In genomic region chr10:126021833-126022500, GRCh38 we compare ENCODE assay signal across 18 cellular contexts.
A peak's percentile ranks its signal among the peaks of the same experiment; 100 is the strongest.
DNase-seq lines count a peak whose midpoint lies in the region; ATAC-seq and TF ChIP-seq lines count a peak whose summit lies in the region.
"Had no signal": no experiment of that assay in that cellular context is flagged by ENCODE, and none has a peak within 500 bp of the region (broad histone marks: within the 10 kb centered on the region; RNA-seq: fewer than 3 reads in every experiment).

No MANE protein-coding gene starts in this region.

- peaks cover 42% of the 10 kb centered on the region for H3K36me3 Mint-ChIP-seq in nephron (ENCODE audit: low read depth)
- H3K36me3 Mint-ChIP-seq in activated T-cell treated with anti-CD3 and anti-CD28 coated beads, Interleukin-2, amount 50 U/mL, for 72 hours (ENCODE audit: insufficient read depth in 2 of 2): peaks cover 0 to 1% of the 10 kb centered on the region in 2 donors
- H3K36me3 Mint-ChIP-seq: CD8-positive, alpha-beta T cell had no signal

- H3K4me1 Mint-ChIP-seq in nephron: peaks cover 14% of the 10 kb centered on the region
- H3K4me1 Mint-ChIP-seq in activated T-cell treated with anti-CD3 and anti-CD28 coated beads, Interleukin-2, amount 50 U/mL, for 72 hours (ENCODE audit: low read depth): no peaks in the 10 kb centered on the region
- H3K4me1 Mint-ChIP-seq: B cell had no signal

- no peak for ATAC-seq in activated T-cell treated with anti-CD3 and anti-CD28 coated beads, Interleukin-2, amount 50 U/mL, for 72 hours (replicated peaks in 1 of 2)
- ATAC-seq: CD8-positive, alpha-beta T cell; K562 had no signal

- H3K4me3 Mint-ChIP-seq in nephron: no peak overlapping the region
- H3K4me3 Mint-ChIP-seq in activated T-cell treated with anti-CD3 and anti-CD28 coated beads, Interleukin-2, amount 50 U/mL, for 72 hours: no peak overlapping the region
- H3K4me3 Mint-ChIP-seq: B cell; CD8-positive, alpha-beta T cell; HFFc6 had no signal

- no peak for TF ChIP-seq CTCF in nephron (IDR thresholded peaks at IDR 0.05; ENCODE audit: unreplicated experiment in 3 of 3)

- peaks cover 19% of the 10 kb centered on the region for H3K9me3 Mint-ChIP-seq in nephron
- peaks cover 2% of the 10 kb centered on the region in 2 donors for H3K9me3 Mint-ChIP-seq in activated T-cell treated with anti-CD3 and anti-CD28 coated beads, Interleukin-2, amount 50 U/mL, for 72 hours
- H3K9me3 Mint-ChIP-seq: HFFc6 had no signal

- H3K27me3 Mint-ChIP-seq in nephron (ENCODE audit: low read depth): no peaks in the 10 kb centered on the region
- H3K27me3 Mint-ChIP-seq in activated T-cell treated with anti-CD3 and anti-CD28 coated beads, Interleukin-2, amount 50 U/mL, for 72 hours (ENCODE audit: low read depth): peaks cover 20% of the 10 kb centered on the region

- H3K27ac Mint-ChIP-seq in nephron: peak overlapping the region in 2 of 3 experiments; percentile 42 to 43
- H3K27ac Mint-ChIP-seq in activated T-cell treated with anti-CD3 and anti-CD28 coated beads, Interleukin-2, amount 50 U/mL, for 72 hours: no peak overlapping the region
- H3K27ac Mint-ChIP-seq: B cell; CD8-positive, alpha-beta T cell; HFFc6 had no signal

- DNase-seq in DMS53 (lab: John Stamatoyannopoulos, UW): peak; percentile 92
- DNase-seq in NCI-H82 (lab: John Stamatoyannopoulos, UW): peak; percentile 70
- peak; percentile 23 for DNase-seq in cerebellar cortex (ENCODE audit: low spot score)
- DNase-seq in activated T-cell treated with anti-CD3 and anti-CD28 coated beads, Interleukin-2, amount 50 U/mL, for 72 hours: no peak
- DNase-seq in AML-193 (lab: John Stamatoyannopoulos, UW): no peak
- DNase-seq in NCI-H345 treated with DMSO at 0.1 percent for 48 hours (lab: John Stamatoyannopoulos, UW; ENCODE audit: unreplicated experiment): no peak
- DNase-seq in activated T-cell treated with anti-CD3 and anti-CD28 coated beads for 4 hours: no peak
- DNase-seq: ACHN; CD8-positive, alpha-beta T cell; DMS 273 treated with DMSO at 0.1 percent for 48 hours; HFFc6; NCI-H1048; NCI-H2107; NCI-H226; NCI-H774 had no signal

Comparison
In these comparisons a context has a peak if more than half of its experiments do, and no peak if none do; other contexts are left out.
1. DNase-seq: peak in DMS53 (single experiment), NCI-H82 (single experiment) and cerebellar cortex (single experiment); none in activated T-cell treated with anti-CD3 and anti-CD28 coated beads, Interleukin-2, amount 50 U/mL, for 72 hours (0 of 2), AML-193 (0 of 2), NCI-H345 treated with DMSO at 0.1 percent for 48 hours (single experiment) and activated T-cell treated with anti-CD3 and anti-CD28 coated beads for 4 hours (single experiment).